Comparison of ENCODE assay signal across 8 cellular contexts in the genomic region with DNA sequence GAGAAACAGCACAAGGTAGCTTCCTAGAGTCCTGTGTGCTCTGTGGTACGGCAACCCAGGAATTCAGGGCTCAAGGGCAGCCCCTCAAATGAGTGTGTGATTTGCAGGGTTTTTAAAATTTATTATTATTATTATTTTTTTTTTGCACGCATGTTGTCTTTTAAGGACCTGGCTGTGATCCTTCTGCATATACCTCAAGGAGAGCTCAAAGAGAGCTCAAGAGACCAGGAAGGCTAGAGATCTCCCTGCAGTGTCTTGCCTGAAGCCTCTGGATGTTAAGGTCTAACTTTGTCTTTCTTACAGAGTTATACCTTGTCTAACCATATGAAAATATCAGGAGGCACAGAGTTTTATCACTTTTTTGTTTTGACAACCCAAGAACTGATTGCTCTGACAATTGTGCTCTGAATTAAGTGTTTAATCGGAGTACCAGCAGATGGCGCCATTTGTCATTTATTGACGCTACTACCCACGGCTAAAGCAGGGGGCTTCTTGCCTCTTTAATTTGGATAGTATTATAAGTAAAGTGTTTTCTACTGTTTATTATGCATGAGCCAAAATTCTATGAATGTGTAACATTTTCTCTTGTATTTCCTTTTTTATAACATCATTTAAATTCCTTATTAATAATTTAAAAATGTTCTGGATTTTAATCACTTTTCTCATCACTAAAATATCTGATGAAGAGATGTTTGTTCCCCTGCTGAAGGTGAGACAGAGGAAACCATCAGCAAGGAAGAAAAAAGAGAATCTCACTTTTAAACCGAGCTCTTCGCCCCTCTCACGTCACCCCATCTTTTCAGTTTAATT. TPM values are rescaled to one million over a fixed set of nuclear protein-coding genes. Genes with fewer than 3 reads are reported as not detected.
DNase-seq lines count a peak whose midpoint lies in the region; ATAC-seq lines count a peak whose summit lies in the region.

No MANE protein-coding gene starts in this region.

- peak; percentile 65 for ATAC-seq in GM21526 (IDR thresholded peaks at IDR 0.05; ENCODE audit: low FRiP score, unreplicated experiment)
- ATAC-seq in HG03457 (IDR thresholded peaks at IDR 0.05; ENCODE audit: unreplicated experiment), result no peak

- POLR2A ChIA-PET in CD8-positive, alpha-beta memory T cell (lab: Charles Lee), result no interaction called here

- peaks cover 10 to 12% of the 10 kb centered on the region in 2 donors for H3K27me3 Mint-ChIP-seq in CD8-positive, alpha-beta memory T cell

- H3K27ac ChIP-seq in CD8-positive, alpha-beta memory T cell (ENCODE audit: low read depth, low read length), result no peak overlapping the region

- CTCF ChIA-PET in CD8-positive, alpha-beta memory T cell (lab: Charles Lee), result interaction anchor here (0.9 to 4.1 kb wide), 5 partner anchors 9 to 661 kb away, joined by 3 to 26 read pairs (median 3); no protein-coding TSS in a partner anchor

- H3K9me3 Mint-ChIP-seq in CD8-positive, alpha-beta memory T cell, result no peaks in the 10 kb centered on the region

- no peak overlapping the region for H3K4me3 ChIP-seq in CD8-positive, alpha-beta memory T cell (ENCODE audit: low read length)

- H3K9me3 ChIP-seq in CD8-positive, alpha-beta memory T cell (ENCODE audit: low read length), result no peaks in the 10 kb centered on the region

- no peaks in the 10 kb centered on the region for H3K36me3 Mint-ChIP-seq in CD8-positive, alpha-beta memory T cell

- DNase-seq in CD8-positive, alpha-beta memory T cell, result peak; percentile 36 to 69 (median 48)
- DNase-seq in NCI-H1092 (lab: John Stamatoyannopoulos, UW), result peak; percentile 60
- DNase-seq in T follicular helper cell (ENCODE audit: low read depth), result peak; percentile 48
- peak in 33 of 58 donors; percentile 1 to 71 (median 17) for DNase-seq in anterior cingulate cortex (lab: John Stamatoyannopoulos, UW)
- DNase-seq in hypothalamus (lab: John Stamatoyannopoulos, UW), result peak in 29 of 51 donors; percentile 2 to 80 (median 25)
- peak; percentile 50 for DNase-seq in stimulated activated CD4-positive, alpha-beta T cell treated with anti-CD3 and anti-CD28 coated beads, Interleukin-12 subunit alpha, Interleukin-12 subunit beta, amount 100 ng/mL, for 4 hours

- H3K27me3 ChIP-seq in CD8-positive, alpha-beta memory T cell (ENCODE audit: insufficient read depth, low read length, poor library complexity, severe bottlenecking), result no peaks in the 10 kb centered on the region

- no peaks in the 10 kb centered on the region for H3K4me1 ChIP-seq in CD8-positive, alpha-beta memory T cell (ENCODE audit: insufficient read depth, low read length)

- no peak overlapping the region for H3K4me3 Mint-ChIP-seq in CD8-positive, alpha-beta memory T cell

- H3K27ac Mint-ChIP-seq in CD8-positive, alpha-beta memory T cell, result no peak overlapping the region

- H3K36me3 ChIP-seq in CD8-positive, alpha-beta memory T cell (ENCODE audit: insufficient read depth, low read length), result no peaks in the 10 kb centered on the region

- H3K4me1 Mint-ChIP-seq in CD8-positive, alpha-beta memory T cell, result no peaks in the 10 kb centered on the region

RNA-seq across cellular contexts. Expression of a gene that starts 35.8 kb away (rescaled TPM):
- 10 to 100 TPM; 36.4 to 36.5 TPM for total RNA-seq in CD8-positive, alpha-beta memory T cell
- polyA plus RNA-seq in CD8-positive, alpha-beta memory T cell, result 23.2 TPM
